ENCODE assay signal across 11 cellular contexts in genomic region chr14:71398450-71398849, GRCh38.
A peak's percentile ranks its signal among the peaks of the same experiment; 100 is the strongest.
DNase-seq lines count a peak whose midpoint lies in the region; ATAC-seq and TF ChIP-seq lines count a peak whose summit lies in the region.
"Had no signal": no experiment of that assay in that cellular context is flagged by ENCODE, and none has a peak within 500 bp of the region (broad histone marks: within the 10 kb centered on the region; RNA-seq: fewer than 3 reads in every experiment).

No MANE protein-coding gene starts in this region.

- H3K27me3 ChIP-seq in upper lobe of right lung (no peaks in the 10 kb centered on the region), GM23248 (replicated peaks; ENCODE audit: insufficient read depth) (no peaks in the 10 kb centered on the region)
- H3K27me3 ChIP-seq: hepatocyte had no signal

- H3K27ac ChIP-seq in upper lobe of right lung = peak overlapping the region; percentile 21
- no peak overlapping the region for H3K27ac ChIP-seq in GM23248
- H3K27ac ChIP-seq: hepatocyte, PC-9 had no signal

- ATAC-seq in HG03064 (IDR thresholded peaks at IDR 0.05; ENCODE audit: low read depth, unreplicated experiment) = peak; percentile 5
- no peak for ATAC-seq in upper lobe of right lung
- no peak for ATAC-seq in GM21528 (IDR thresholded peaks at IDR 0.05; ENCODE audit: low FRiP score, unreplicated experiment)

- no peaks in the 10 kb centered on the region for H3K9me2 ChIP-seq in GM23248 (ENCODE audit: insufficient read depth)

- in situ Hi-C loops in GM23248 (cut with MboI) = no loop called here

- H3K4me3 ChIP-seq in upper lobe of right lung (no peak overlapping the region), GM23248 (no peak overlapping the region)
- H3K4me3 ChIP-seq: hepatocyte, PC-9 had no signal

- peaks cover 6% of the 10 kb centered on the region; the same call in 1 of the 2 replicates for H3F3A ChIP-seq in GM23248 (ENCODE audit: insufficient read depth)

- H3K36me3 ChIP-seq in upper lobe of right lung (no peaks in the 10 kb centered on the region), GM23248 (ENCODE audit: low read depth) (no peaks in the 10 kb centered on the region)

- H3K79me2 ChIP-seq in GM23248 (ENCODE audit: insufficient read depth) = peaks cover 100% of the 10 kb centered on the region

- H3K4me1 ChIP-seq in upper lobe of right lung (peaks cover 9% of the 10 kb centered on the region), GM23248 (ENCODE audit: insufficient read depth) (peaks cover 38% of the 10 kb centered on the region)

- DNase-seq in activated naive CD4-positive, alpha-beta T cell treated with anti-CD3 and anti-CD28 coated beads, Interleukin-2, amount 10 ng/mL, durations not matched to agents 7 days and 5 days = no peak
- DNase-seq in activated naive CD4-positive, alpha-beta T cell treated with Interleukin-2 at 50 U/mL for 16 hours = no peak
- DNase-seq in activated T-helper 1 cell treated with anti-CD3 and anti-CD28 coated beads, Interleukin-12 subunit alpha, Interleukin-12 subunit beta, Interleukin-2, Interleukin-4 antibody, amounts not matched to agents 30 ng/mL and 10 ng/mL and 1 ng/mL, durations not matched to agents 14 hours and 24 hours and 36 hours (ENCODE audit: low spot score) = no peak
- DNase-seq in upper lobe of right lung = no peak
- no peak for DNase-seq in GM23248
- DNase-seq in anterior cingulate cortex (lab: John Stamatoyannopoulos, UW) = no peak
- DNase-seq: NCI-H1930, PC-9 had no signal

- H3K4me1 Mint-ChIP-seq in activated naive CD4-positive, alpha-beta T cell treated with anti-CD3 and anti-CD28 coated beads, Interleukin-2, amount 10 ng/mL, durations not matched to agents 7 days and 5 days = peaks cover 48% of the 10 kb centered on the region
- H3K4me1 Mint-ChIP-seq in activated T-helper 1 cell treated with anti-CD3 and anti-CD28 coated beads, Interleukin-12 subunit alpha, Interleukin-12 subunit beta, Interleukin-2, Interleukin-4 antibody, amounts not matched to agents 30 ng/mL and 10 ng/mL and 1 ng/mL, durations not matched to agents 14 hours and 24 hours and 36 hours (ENCODE audit: low read depth) = peaks cover 60% of the 10 kb centered on the region

- CTCF ChIA-PET in activated naive CD4-positive, alpha-beta T cell treated with anti-CD3 and anti-CD28 coated beads, Interleukin-2, amount 10 ng/mL, durations not matched to agents 7 days and 5 days (lab: Charles Lee) = no interaction called here

- intact Hi-C loops in activated T-helper 1 cell treated with anti-CD3 and anti-CD28 coated beads, Interleukin-12 subunit alpha, Interleukin-12 subunit beta, Interleukin-2, Interleukin-4 antibody, amounts not matched to agents 30 ng/mL and 10 ng/mL and 1 ng/mL, durations not matched to agents 14 hours and 24 hours and 36 hours (cut with micrococcal nuclease) = loop anchor here (2.0 to 5.0 kb wide), 2 partner anchors 26 to 36 kb away; no protein-coding TSS in a partner anchor
- intact Hi-C loops in upper lobe of right lung (cut with DNase I) = no loop called here

- no peaks in the 10 kb centered on the region for H3K27me3 Mint-ChIP-seq in activated naive CD4-positive, alpha-beta T cell treated with anti-CD3 and anti-CD28 coated beads, Interleukin-2, amount 10 ng/mL, durations not matched to agents 7 days and 5 days
- no peaks in the 10 kb centered on the region for H3K27me3 Mint-ChIP-seq in activated T-helper 1 cell treated with anti-CD3 and anti-CD28 coated beads, Interleukin-12 subunit alpha, Interleukin-12 subunit beta, Interleukin-2, Interleukin-4 antibody, amounts not matched to agents 30 ng/mL and 10 ng/mL and 1 ng/mL, durations not matched to agents 14 hours and 24 hours and 36 hours (ENCODE audit: insufficient read depth)

- H3K4me2 ChIP-seq in GM23248 (ENCODE audit: unreplicated experiment) = no peak overlapping the region
- H3K4me2 ChIP-seq: hepatocyte, PC-9 had no signal

- WGBS in GM23248 (ENCODE audit: low coverage in 1 of 2, low lambda C conversion rate in 2 of 2, missing lambda C conversion rate in 2 of 2), 2 experiments = 96 to 97% methylated on average over 3 of the region's 3 CpGs

- no peaks in the 10 kb centered on the region for H3K9me3 Mint-ChIP-seq in activated naive CD4-positive, alpha-beta T cell treated with anti-CD3 and anti-CD28 coated beads, Interleukin-2, amount 10 ng/mL, durations not matched to agents 7 days and 5 days
- no peaks in the 10 kb centered on the region for H3K9me3 Mint-ChIP-seq in activated T-helper 1 cell treated with anti-CD3 and anti-CD28 coated beads, Interleukin-12 subunit alpha, Interleukin-12 subunit beta, Interleukin-2, Interleukin-4 antibody, amounts not matched to agents 30 ng/mL and 10 ng/mL and 1 ng/mL, durations not matched to agents 14 hours and 24 hours and 36 hours

- H3K9ac ChIP-seq in GM23248 = no peak overlapping the region

- no peak overlapping the region for H3K4me3 Mint-ChIP-seq in activated naive CD4-positive, alpha-beta T cell treated with anti-CD3 and anti-CD28 coated beads, Interleukin-2, amount 10 ng/mL, durations not matched to agents 7 days and 5 days
- no peak overlapping the region for H3K4me3 Mint-ChIP-seq in activated T-helper 1 cell treated with anti-CD3 and anti-CD28 coated beads, Interleukin-12 subunit alpha, Interleukin-12 subunit beta, Interleukin-2, Interleukin-4 antibody, amounts not matched to agents 30 ng/mL and 10 ng/mL and 1 ng/mL, durations not matched to agents 14 hours and 24 hours and 36 hours

- TF ChIP-seq CTCF in upper lobe of right lung (IDR thresholded peaks at IDR 0.05) = no peak

- H3K36me3 Mint-ChIP-seq in activated naive CD4-positive, alpha-beta T cell treated with anti-CD3 and anti-CD28 coated beads, Interleukin-2, amount 10 ng/mL, durations not matched to agents 7 days and 5 days = peaks cover 10% of the 10 kb centered on the region
- H3K36me3 Mint-ChIP-seq in activated T-helper 1 cell treated with anti-CD3 and anti-CD28 coated beads, Interleukin-12 subunit alpha, Interleukin-12 subunit beta, Interleukin-2, Interleukin-4 antibody, amounts not matched to agents 30 ng/mL and 10 ng/mL and 1 ng/mL, durations not matched to agents 14 hours and 24 hours and 36 hours (ENCODE audit: low read depth) = peaks cover 2% of the 10 kb centered on the region

- H2AFZ ChIP-seq in GM23248 = no peak overlapping the region
- H2AFZ ChIP-seq: hepatocyte, PC-9 had no signal

- H3K9me3 ChIP-seq in upper lobe of right lung (no peaks in the 10 kb centered on the region), GM23248 (ENCODE audit: low read depth) (no peaks in the 10 kb centered on the region)

- H3K27ac Mint-ChIP-seq in activated naive CD4-positive, alpha-beta T cell treated with anti-CD3 and anti-CD28 coated beads, Interleukin-2, amount 10 ng/mL, durations not matched to agents 7 days and 5 days = peak overlapping the region; percentile 95
- peak overlapping the region; percentile 94 for H3K27ac Mint-ChIP-seq in activated T-helper 1 cell treated with anti-CD3 and anti-CD28 coated beads, Interleukin-12 subunit alpha, Interleukin-12 subunit beta, Interleukin-2, Interleukin-4 antibody, amounts not matched to agents 30 ng/mL and 10 ng/mL and 1 ng/mL, durations not matched to agents 14 hours and 24 hours and 36 hours

- no peaks in the 10 kb centered on the region for H4K20me1 ChIP-seq in GM23248 (ENCODE audit: insufficient read depth)
